5 cellular contexts compared by ENCODE assay signal in genomic region chr1:116461723-116462122, GRCh38.
"Had no signal": no experiment of that assay in that cellular context is flagged by ENCODE, and none has a peak within 500 bp of the region (broad histone marks: within the 10 kb centered on the region; RNA-seq: fewer than 3 reads in every experiment).

No MANE protein-coding gene starts in this region.

- H3K27ac ChIP-seq: HL-60 had no signal

- DNase-seq: IMR-90, KBM-7, KG1 had no signal

- H3K4me3 ChIP-seq: K562 had no signal
